Comparison of ENCODE assay signal across 8 cellular contexts in genomic region chr4:8199594-8200301, GRCh38. TPM values are rescaled to one million over a fixed set of nuclear protein-coding genes. Genes with fewer than 3 reads are reported as not detected.
A peak's percentile ranks its signal among the peaks of the same experiment; 100 is the strongest.
DNase-seq lines count a peak whose midpoint lies in the region; ATAC-seq and TF ChIP-seq lines count a peak whose summit lies in the region.

No MANE protein-coding gene starts in this region.

- POLR2A ChIA-PET in activated CD8-positive, alpha-beta T cell treated with anti-CD3 and anti-CD28 coated beads, Interleukin-2, amount 10 ng/mL, durations not matched to agents 7 days and 5 days (lab: Charles Lee): interaction anchor here (0.6 to 2.3 kb wide), 6 partner anchors 9 to 1715 kb away, joined by 3 to 12 read pairs (median 3); partner anchors contain the start of gene ABLIM2

- no peak for ATAC-seq in activated CD8-positive, alpha-beta T cell treated with anti-CD3 and anti-CD28 coated beads, Interleukin-2, amount 10 ng/mL, durations not matched to agents 7 days and 5 days
- ATAC-seq in left ventricle myocardium superior (peak; percentile 14), GM21367 (IDR thresholded peaks at IDR 0.05; ENCODE audit: unreplicated experiment) (no peak), HG03432 (IDR thresholded peaks at IDR 0.05; ENCODE audit: unreplicated experiment) (no peak), GM19452 (IDR thresholded peaks at IDR 0.05; ENCODE audit: unreplicated experiment) (no peak)
- ATAC-seq in stimulated activated naive CD8-positive, alpha-beta T cell treated with anti-CD3 and anti-CD28 coated beads, Interleukin-15, Interleukin-2, amounts not matched to agents 100 U/mL and 50 U/mL, for 24 hours: peak; percentile 15

- no peaks in the 10 kb centered on the region for H3K36me3 Mint-ChIP-seq in activated CD8-positive, alpha-beta T cell treated with anti-CD3 and anti-CD28 coated beads, Interleukin-2, amount 10 ng/mL, durations not matched to agents 7 days and 5 days (ENCODE audit: low read depth)

- no peak for DNase-seq in HFF-Myc (ENCODE audit: extremely low read depth, low read depth)
- no peak for DNase-seq in activated CD8-positive, alpha-beta T cell treated with anti-CD3 and anti-CD28 coated beads, Interleukin-2, amount 10 ng/mL, durations not matched to agents 7 days and 5 days
- DNase-seq in left ventricle myocardium superior: peak; percentile 51
- DNase-seq in stimulated activated naive CD8-positive, alpha-beta T cell treated with anti-CD3 and anti-CD28 coated beads, Interleukin-15, Interleukin-2, amounts not matched to agents 100 U/mL and 50 U/mL, for 24 hours: peak; percentile 27
- DNase-seq in SIG-M5 (lab: John Stamatoyannopoulos, UW): no peak

- H3K4me3 Mint-ChIP-seq in activated CD8-positive, alpha-beta T cell treated with anti-CD3 and anti-CD28 coated beads, Interleukin-2, amount 10 ng/mL, durations not matched to agents 7 days and 5 days: peak overlapping the region; percentile 79

- peak overlapping the region; percentile 41 for H3K4me3 ChIP-seq in HFF-Myc (replicated peaks; ENCODE audit: low read depth, low read length)

- H3K9me3 Mint-ChIP-seq in activated CD8-positive, alpha-beta T cell treated with anti-CD3 and anti-CD28 coated beads, Interleukin-2, amount 10 ng/mL, durations not matched to agents 7 days and 5 days (ENCODE audit: insufficient read depth): no peaks in the 10 kb centered on the region

- H3K27me3 Mint-ChIP-seq in activated CD8-positive, alpha-beta T cell treated with anti-CD3 and anti-CD28 coated beads, Interleukin-2, amount 10 ng/mL, durations not matched to agents 7 days and 5 days (ENCODE audit: low read depth): no peaks in the 10 kb centered on the region

- peaks cover 37% of the 10 kb centered on the region for H3K4me1 Mint-ChIP-seq in activated CD8-positive, alpha-beta T cell treated with anti-CD3 and anti-CD28 coated beads, Interleukin-2, amount 10 ng/mL, durations not matched to agents 7 days and 5 days (ENCODE audit: low read depth)

- H3K27ac Mint-ChIP-seq in activated CD8-positive, alpha-beta T cell treated with anti-CD3 and anti-CD28 coated beads, Interleukin-2, amount 10 ng/mL, durations not matched to agents 7 days and 5 days: peak overlapping the region; percentile 86

- intact Hi-C loops in left ventricle myocardium superior (cut with micrococcal nuclease): no loop called here

- no peak for TF ChIP-seq CTCF in HFF-Myc (IDR thresholded peaks at IDR 0.05; ENCODE audit: low read depth, low read length, missing control alignments)

- CTCF ChIA-PET in activated CD8-positive, alpha-beta T cell treated with anti-CD3 and anti-CD28 coated beads, Interleukin-2, amount 10 ng/mL, durations not matched to agents 7 days and 5 days (lab: Charles Lee): interaction anchor here (1.2 to 2.7 kb wide), 2 partner anchors 23 to 43 kb away, joined by 7 to 8 read pairs; no protein-coding TSS in a partner anchor

RNA-seq across cellular contexts. Expression of gene SH3TC1, which starts 0.7 kb away (rescaled TPM):
- total RNA-seq in activated CD8-positive, alpha-beta T cell treated with anti-CD3 and anti-CD28 coated beads, Interleukin-2, amount 10 ng/mL, durations not matched to agents 7 days and 5 days: 1 to 10 TPM; 6.3 to 7.3 TPM
- 8.7 TPM for total RNA-seq in left ventricle myocardium superior

RNA-seq across cellular contexts. Expression of gene ABLIM2, which starts 41.1 kb away (rescaled TPM):
- total RNA-seq in activated CD8-positive, alpha-beta T cell treated with anti-CD3 and anti-CD28 coated beads, Interleukin-2, amount 10 ng/mL, durations not matched to agents 7 days and 5 days: under 1 TPM; 0.42 to 0.55 TPM
- 28.3 TPM for total RNA-seq in left ventricle myocardium superior

Comparison
In these comparisons a context has a peak if more than half of its experiments do, and no peak if none do; other contexts are left out.
1. DNase-seq: peak in left ventricle myocardium superior (single experiment) and stimulated activated naive CD8-positive, alpha-beta T cell treated with anti-CD3 and anti-CD28 coated beads, Interleukin-15, Interleukin-2, amounts not matched to agents 100 U/mL and 50 U/mL, for 24 hours (single experiment); none in HFF-Myc (single experiment), activated CD8-positive, alpha-beta T cell treated with anti-CD3 and anti-CD28 coated beads, Interleukin-2, amount 10 ng/mL, durations not matched to agents 7 days and 5 days (single experiment) and SIG-M5 (single experiment).
2. ATAC-seq: peak in left ventricle myocardium superior (single experiment) and stimulated activated naive CD8-positive, alpha-beta T cell treated with anti-CD3 and anti-CD28 coated beads, Interleukin-15, Interleukin-2, amounts not matched to agents 100 U/mL and 50 U/mL, for 24 hours (single experiment); none in activated CD8-positive, alpha-beta T cell treated with anti-CD3 and anti-CD28 coated beads, Interleukin-2, amount 10 ng/mL, durations not matched to agents 7 days and 5 days (single experiment), GM21367 (single experiment), HG03432 (single experiment) and GM19452 (single experiment).
3. RNA of gene ABLIM2, which starts 41.1 kb away (total RNA-seq): 28.3 TPM in left ventricle myocardium superior (single experiment); 0.42 to 0.55 TPM in activated CD8-positive, alpha-beta T cell treated with anti-CD3 and anti-CD28 coated beads, Interleukin-2, amount 10 ng/mL, durations not matched to agents 7 days and 5 days; every median in the first group is over 10 times any median in the second.